In genomic region chr7:149869291-149869650, GRCh38 we compare ENCODE assay signal across 18 cellular contexts. TPM values are rescaled to one million over a fixed set of nuclear protein-coding genes. Genes with fewer than 3 reads are reported as not detected.
DNase-seq lines count a peak whose midpoint lies in the region; ATAC-seq and TF ChIP-seq lines count a peak whose summit lies in the region.
"Had no signal": no experiment of that assay in that cellular context is flagged by ENCODE, and none has a peak within 500 bp of the region (broad histone marks: within the 10 kb centered on the region; RNA-seq: fewer than 3 reads in every experiment).

No MANE protein-coding gene starts in this region.

- H3K79me1 ChIP-seq in trophoblast cell (ENCODE audit: low read length), result peaks cover 3% of the 10 kb centered on the region

- peaks cover 12% of the 10 kb centered on the region for H3K36me3 Mint-ChIP-seq in activated CD4-positive, alpha-beta T cell treated with anti-CD3 and anti-CD28 coated beads, Interleukin-2, amount 10 ng/mL, durations not matched to agents 24 days and 14 days (ENCODE audit: low read depth)
- H3K36me3 Mint-ChIP-seq in CD8-positive, alpha-beta T cell, result peaks cover 7% of the 10 kb centered on the region
- peaks cover 26% of the 10 kb centered on the region for H3K36me3 Mint-ChIP-seq in activated naive CD8-positive, alpha-beta T cell treated with anti-CD3 and anti-CD28 coated beads for 36 hours

- peaks cover 79% of the 10 kb centered on the region for H3K4me1 Mint-ChIP-seq in activated CD4-positive, alpha-beta T cell treated with anti-CD3 and anti-CD28 coated beads, Interleukin-2, amount 10 ng/mL, durations not matched to agents 24 days and 14 days
- peaks cover 89% of the 10 kb centered on the region for H3K4me1 Mint-ChIP-seq in CD8-positive, alpha-beta T cell (ENCODE audit: low read depth)
- H3K4me1 Mint-ChIP-seq in activated naive CD8-positive, alpha-beta T cell treated with anti-CD3 and anti-CD28 coated beads for 36 hours, result peaks cover 78% of the 10 kb centered on the region

- H2BK5ac ChIP-seq in trophoblast cell (ENCODE audit: low read depth, low read length, poor library complexity), result no peak overlapping the region

- intact Hi-C loops in activated CD4-positive, alpha-beta T cell treated with anti-CD3 and anti-CD28 coated beads, Interleukin-2, amount 10 ng/mL, durations not matched to agents 24 days and 14 days (cut with micrococcal nuclease), result no loop called here
- intact Hi-C loops in CD8-positive, alpha-beta T cell (cut with DNase I, micrococcal nuclease), result no loop called here

- peak overlapping the region; percentile 4 for H3K27ac ChIP-seq in CD8-positive, alpha-beta T cell (ENCODE audit: low read depth, low read length)
- no peak overlapping the region for H3K27ac ChIP-seq in trophoblast cell (ENCODE audit: low read depth, low read length)
- H3K27ac ChIP-seq: A549, lower lobe of right lung, PC-9, upper lobe of right lung had no signal

- no peak overlapping the region for H3K4ac ChIP-seq in trophoblast cell (ENCODE audit: low read depth, low read length)

- WGBS in trophoblast cell (ENCODE audit: extremely low coverage, insufficient coverage, insufficient read length), result no CpG with 5 or more reads among the region's 5 CpGs

- no peak for ATAC-seq in CD8-positive, alpha-beta T cell
- no peak for ATAC-seq in GM21526 (IDR thresholded peaks at IDR 0.05; ENCODE audit: low FRiP score, unreplicated experiment)
- ATAC-seq: A549, lower lobe of right lung, upper lobe of right lung had no signal

- H2BK120ac ChIP-seq in trophoblast cell (ENCODE audit: insufficient read depth, low read length, poor library complexity), result no peak overlapping the region

- TF ChIP-seq CTCF in CD8-positive, alpha-beta T cell (IDR thresholded peaks at IDR 0.05), result no peak

- CTCF ChIA-PET in CD8-positive, alpha-beta T cell (lab: Charles Lee), result interaction anchor here (1.0 to 3.8 kb wide), 5 partner anchors 10 to 34 kb away, joined by 3 to 29 read pairs (median 4); no protein-coding TSS in a partner anchor

- no peaks in the 10 kb centered on the region for H3K9me3 ChIP-seq in CD8-positive, alpha-beta T cell (ENCODE audit: low read length)
- no peaks in the 10 kb centered on the region for H3K9me3 ChIP-seq in trophoblast cell (ENCODE audit: insufficient read depth, low read depth, low read length)
- H3K9me3 ChIP-seq: A549, breast epithelium, esophagus squamous epithelium, lower lobe of right lung, upper lobe of right lung had no signal

- no peak overlapping the region for H4K12ac ChIP-seq in trophoblast cell (ENCODE audit: low read depth, low read length)

- POLR2A ChIA-PET in CD8-positive, alpha-beta T cell (lab: Charles Lee), result interaction anchor here (0.8 to 4.1 kb wide), 7 partner anchors 8 to 500 kb away, joined by 3 to 51 read pairs (median 7); partner anchors contain the start of genes REPIN1 and ZNF862

- H3K9ac ChIP-seq in trophoblast cell (ENCODE audit: low read length), result no peak overlapping the region

- H3K4me2 ChIP-seq in trophoblast cell (ENCODE audit: low read length), result no peak overlapping the region
- H3K4me2 ChIP-seq: A549, PC-9 had no signal

- H3K23ac ChIP-seq in trophoblast cell (ENCODE audit: low read length), result no peak overlapping the region

- H3K4me3 Mint-ChIP-seq in activated CD4-positive, alpha-beta T cell treated with anti-CD3 and anti-CD28 coated beads, Interleukin-2, amount 10 ng/mL, durations not matched to agents 24 days and 14 days, result peak overlapping the region; percentile 56
- peak overlapping the region; percentile 72 for H3K4me3 Mint-ChIP-seq in CD8-positive, alpha-beta T cell
- H3K4me3 Mint-ChIP-seq in activated naive CD8-positive, alpha-beta T cell treated with anti-CD3 and anti-CD28 coated beads for 36 hours, result peak overlapping the region; percentile 55

- H4K8ac ChIP-seq in trophoblast cell (ENCODE audit: low read depth, low read length), result no peak overlapping the region

- no peak overlapping the region for H2AFZ ChIP-seq in trophoblast cell (ENCODE audit: insufficient read depth, low read length, poor library complexity)
- H2AFZ ChIP-seq: PC-9 had no signal

- H3K27me3 Mint-ChIP-seq in activated CD4-positive, alpha-beta T cell treated with anti-CD3 and anti-CD28 coated beads, Interleukin-2, amount 10 ng/mL, durations not matched to agents 24 days and 14 days, result no peaks in the 10 kb centered on the region
- no peaks in the 10 kb centered on the region for H3K27me3 Mint-ChIP-seq in CD8-positive, alpha-beta T cell (ENCODE audit: low read depth)
- no peaks in the 10 kb centered on the region for H3K27me3 Mint-ChIP-seq in activated naive CD8-positive, alpha-beta T cell treated with anti-CD3 and anti-CD28 coated beads for 36 hours

- H3K36me3 ChIP-seq in CD8-positive, alpha-beta T cell (ENCODE audit: insufficient read depth, low read length), result no peaks in the 10 kb centered on the region
- peaks cover 0 to 2% of the 10 kb centered on the region in 2 experiments for H3K36me3 ChIP-seq in trophoblast cell (ENCODE audit: control insufficient read depth in 1 of 2, insufficient read depth in 2 of 2, low read length in 2 of 2)
- H3K36me3 ChIP-seq: breast epithelium had no signal

- no peak overlapping the region for H2BK12ac ChIP-seq in trophoblast cell (ENCODE audit: low read length)

- peaks cover 87% of the 10 kb centered on the region for H3K4me1 ChIP-seq in CD8-positive, alpha-beta T cell (ENCODE audit: insufficient read depth, low read length)
- H3K4me1 ChIP-seq in trophoblast cell (ENCODE audit: control insufficient read depth in 1 of 2, insufficient read depth in 2 of 2, low read length in 2 of 2), result peaks cover 7 to 9% of the 10 kb centered on the region in 2 experiments

- H3K27me3 ChIP-seq in CD8-positive, alpha-beta T cell (ENCODE audit: insufficient read depth, low read length), result no peaks in the 10 kb centered on the region
- no peaks in the 10 kb centered on the region for H3K27me3 ChIP-seq in trophoblast cell (ENCODE audit: insufficient read depth, low read length)
- H3K27me3 ChIP-seq: breast epithelium, esophagus squamous epithelium, upper lobe of right lung had no signal

- H3K9me3 Mint-ChIP-seq in activated CD4-positive, alpha-beta T cell treated with anti-CD3 and anti-CD28 coated beads, Interleukin-2, amount 10 ng/mL, durations not matched to agents 24 days and 14 days, result no peaks in the 10 kb centered on the region
- H3K9me3 Mint-ChIP-seq in CD8-positive, alpha-beta T cell, result no peaks in the 10 kb centered on the region
- H3K9me3 Mint-ChIP-seq in activated naive CD8-positive, alpha-beta T cell treated with anti-CD3 and anti-CD28 coated beads for 36 hours, result no peaks in the 10 kb centered on the region

- DNase-seq in activated CD4-positive, alpha-beta T cell treated with anti-CD3 and anti-CD28 coated beads, Interleukin-2, amount 10 ng/mL, durations not matched to agents 24 days and 14 days, result no peak
- DNase-seq in activated CD4-positive, alpha-beta T cell treated with anti-CD3 and anti-CD28 coated beads for 48 hours, result no peak
- DNase-seq in CD8-positive, alpha-beta T cell, result peak in 1 of 7 experiments; percentile 47
- no peak for DNase-seq in activated naive CD8-positive, alpha-beta T cell treated with anti-CD3 and anti-CD28 coated beads for 36 hours
- DNase-seq in mesenteric fat pad (ENCODE audit: low spot score) (peak; percentile 60), trophoblast cell (no peak), GOT3 (lab: John Stamatoyannopoulos, UW) (no peak)
- DNase-seq: esophagus squamous epithelium, HCEC 1CT, lower lobe of right lung, NCI-H1417, NCI-H2171, NCI-H748 treated with DMSO at 0.1 percent for 48 hours, PC-9, upper lobe of right lung had no signal

- no peak overlapping the region for H3K14ac ChIP-seq in trophoblast cell (ENCODE audit: low read length)

- no peak overlapping the region for H4K91ac ChIP-seq in trophoblast cell (ENCODE audit: low read depth, low read length)

- H3K18ac ChIP-seq in trophoblast cell (ENCODE audit: low read length), result no peak overlapping the region

- H3K27ac Mint-ChIP-seq in activated CD4-positive, alpha-beta T cell treated with anti-CD3 and anti-CD28 coated beads, Interleukin-2, amount 10 ng/mL, durations not matched to agents 24 days and 14 days, result peak overlapping the region; percentile 83
- H3K27ac Mint-ChIP-seq in CD8-positive, alpha-beta T cell, result peak overlapping the region; percentile 98
- H3K27ac Mint-ChIP-seq in activated naive CD8-positive, alpha-beta T cell treated with anti-CD3 and anti-CD28 coated beads for 36 hours, result peak overlapping the region; percentile 95

- H3K4me3 ChIP-seq in CD8-positive, alpha-beta T cell (ENCODE audit: low read depth, low read length), result peak overlapping the region; percentile 9
- H3K4me3 ChIP-seq in trophoblast cell (ENCODE audit: low read depth, low read length), result no peak overlapping the region
- H3K4me3 ChIP-seq: A549, breast epithelium, esophagus squamous epithelium, lower lobe of right lung, PC-9, upper lobe of right lung had no signal

- H3K79me2 ChIP-seq in trophoblast cell (ENCODE audit: control insufficient read depth, insufficient read depth, low read length, poor library complexity), result no peaks in the 10 kb centered on the region

- no peak overlapping the region for H2AK5ac ChIP-seq in trophoblast cell (ENCODE audit: low read length)

RNA-seq across cellular contexts. Expression of gene ATP6V0E2, which starts 4.5 kb away (rescaled TPM):
- total RNA-seq in activated CD4-positive, alpha-beta T cell treated with anti-CD3 and anti-CD28 coated beads, Interleukin-2, amount 10 ng/mL, durations not matched to agents 24 days and 14 days, result 43.5 and 46.7 TPM in 2 replicates
- 10 to 100 TPM; 32.9 to 33.5 TPM for total RNA-seq in CD8-positive, alpha-beta T cell
- 10 to 100 TPM; 59.2 to 64.0 TPM for total RNA-seq in activated naive CD8-positive, alpha-beta T cell treated with anti-CD3 and anti-CD28 coated beads for 36 hours
- 18.5 TPM for total RNA-seq in mesenteric fat pad
- polyA plus RNA-seq in trophoblast cell (2013), result 9.3 and 9.5 TPM in 2 replicates

RNA-seq across cellular contexts. Expression of gene ZNF862, which starts 31.1 kb away (rescaled TPM):
- 16.6 and 18.3 TPM in 2 replicates for total RNA-seq in activated CD4-positive, alpha-beta T cell treated with anti-CD3 and anti-CD28 coated beads, Interleukin-2, amount 10 ng/mL, durations not matched to agents 24 days and 14 days
- 10 to 100 TPM; 18.8 TPM for total RNA-seq in CD8-positive, alpha-beta T cell
- total RNA-seq in activated naive CD8-positive, alpha-beta T cell treated with anti-CD3 and anti-CD28 coated beads for 36 hours, result 1 to 10 TPM; 5.9 to 7.0 TPM
- total RNA-seq in mesenteric fat pad, result 9.4 TPM
- polyA plus RNA-seq in trophoblast cell (2013), result 3.1 and 3.3 TPM in 2 replicates
